Comparison of ENCODE assay signal across 9 cellular contexts in the genomic region with DNA sequence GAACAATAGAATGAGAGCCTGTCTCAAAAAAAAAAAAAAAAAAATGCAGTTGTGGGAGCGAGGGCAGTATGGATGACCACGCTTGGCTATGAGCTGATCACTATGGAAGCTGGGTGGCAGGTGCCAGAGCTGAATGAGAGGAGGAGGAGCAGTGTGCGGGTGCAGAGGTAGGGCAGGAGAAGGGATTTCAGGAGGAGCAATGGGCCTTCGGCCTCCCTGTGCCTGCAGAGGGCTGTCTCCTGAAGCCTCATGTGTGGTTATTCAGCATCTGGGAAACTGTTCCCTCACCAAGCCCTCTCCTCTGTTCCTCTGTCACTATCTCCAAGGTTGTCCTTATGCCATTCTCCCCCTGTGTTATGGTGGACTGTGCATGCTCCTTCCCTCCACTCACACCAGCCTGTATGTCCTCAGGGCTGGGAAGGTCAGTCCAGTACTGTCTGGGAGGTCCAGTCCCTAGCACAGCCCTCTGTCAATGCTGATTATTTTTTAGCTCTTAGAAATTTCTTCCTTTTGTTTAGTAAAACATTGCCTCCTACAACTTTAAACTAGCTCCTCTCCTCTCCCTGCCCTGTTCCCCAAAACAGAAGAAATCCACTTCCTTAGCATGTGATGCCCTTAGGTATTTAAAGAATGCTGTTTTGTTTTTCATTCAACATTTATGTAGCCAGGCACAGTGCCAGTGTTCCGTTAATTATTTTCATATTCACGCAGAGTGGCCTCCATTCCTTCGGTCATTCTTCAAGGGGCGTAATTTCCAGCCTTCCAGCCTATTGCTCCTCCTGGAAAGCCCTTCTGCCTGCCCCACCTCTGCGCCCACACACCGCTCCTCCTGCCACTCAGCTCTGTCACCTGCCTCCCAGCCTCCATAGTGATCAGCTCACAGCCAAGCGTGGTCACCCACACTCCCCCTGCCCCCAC. TPM values are rescaled to one million over a fixed set of nuclear protein-coding genes. Genes with fewer than 3 reads are reported as not detected.
DNase-seq lines count a peak whose midpoint lies in the region; ATAC-seq, FAIRE-seq and TF ChIP-seq lines count a peak whose summit lies in the region.
"Had no signal": no experiment of that assay in that cellular context is flagged by ENCODE, and none has a peak within 500 bp of the region (broad histone marks: within the 10 kb centered on the region; RNA-seq: fewer than 3 reads in every experiment).

No MANE protein-coding gene starts in this region.

- POLR2A ChIA-PET in Caco-2 (lab: Charles Lee) (interaction anchor here (0.6 to 1.0 kb wide), 4 partner anchors 26 to 185 kb away, joined by 3 to 5 read pairs (median 3); no protein-coding TSS in a partner anchor), RWPE1 (lab: Yijun Ruan, JAX; ENCODE audit: low non-redundant PET) (interaction anchor here (0.7 kb wide), 1 partner anchor 97 kb away, joined by 8 read pairs; no protein-coding TSS in a partner anchor)

- H3K27me3 Mint-ChIP-seq in Caco-2 (ENCODE audit: insufficient read depth, unreplicated experiment) = no peaks in the 10 kb centered on the region
- H3K27me3 Mint-ChIP-seq: IgD-negative memory B cell had no signal

- H3K4me3 Mint-ChIP-seq in Caco-2 (ENCODE audit: unreplicated experiment) = no peak overlapping the region
- H3K4me3 Mint-ChIP-seq: IgD-negative memory B cell had no signal

- H3K4me3 ChIP-seq in Caco-2 (ENCODE audit: low read depth, low read length) (no peak overlapping the region), pancreas (no peak overlapping the region)

- H3K27me3 ChIP-seq in Caco-2 (replicated peaks; ENCODE audit: control insufficient read depth, insufficient read depth, low read length) (no peaks in the 10 kb centered on the region), pancreas (no peaks in the 10 kb centered on the region)

- H3K36me3 Mint-ChIP-seq in Caco-2 (ENCODE audit: insufficient read depth, unreplicated experiment) = no peaks in the 10 kb centered on the region
- H3K36me3 Mint-ChIP-seq: IgD-negative memory B cell had no signal

- peaks cover 22% of the 10 kb centered on the region for H3K4me1 Mint-ChIP-seq in Caco-2 (ENCODE audit: low read depth, unreplicated experiment)
- H3K4me1 Mint-ChIP-seq: IgD-negative memory B cell had no signal

- TF ChIP-seq CTCF in Caco-2 (IDR thresholded peaks at IDR 0.05; ENCODE audit: insufficient read depth in 1 of 2, low read depth in 1 of 2, low read length in 1 of 2, severe bottlenecking in 1 of 2, unreplicated experiment in 1 of 2) = no peak
- no peak for TF ChIP-seq CTCF in RWPE1 (conservative IDR thresholded peaks at IDR 0.05; ENCODE audit: low read depth)
- TF ChIP-seq CTCF in pancreas (IDR thresholded peaks at IDR 0.05) = no peak

- FAIRE-seq in pancreas (lab: Jason Lieb, UNC) = no peak

- BruUV-seq in Caco-2 (replicated peaks; lab: Mats Ljungman, UMichigan) = no TSS peak

- H3K4me1 ChIP-seq in Caco-2 (peaks cover 20% of the 10 kb centered on the region), pancreas (no peaks in the 10 kb centered on the region)

- peak; percentile 74 to 91 (median 84) for ATAC-seq in pancreas
- no peak for ATAC-seq in HG03135 (IDR thresholded peaks at IDR 0.05; ENCODE audit: unreplicated experiment)
- ATAC-seq in HG02623 (IDR thresholded peaks at IDR 0.05; ENCODE audit: unreplicated experiment) = no peak

- H3K9me3 ChIP-seq in Caco-2 = no peaks in the 10 kb centered on the region
- H3K9me3 ChIP-seq in pancreas = no peaks in the 10 kb centered on the region

- H3K36me3 ChIP-seq in Caco-2 (ENCODE audit: control insufficient read depth, insufficient read depth, low read length) (no peaks in the 10 kb centered on the region), pancreas (no peaks in the 10 kb centered on the region)

- H3K27ac ChIP-seq in RWPE1 = peak overlapping the region; percentile 53
- H3K27ac ChIP-seq in pancreas = peak overlapping the region; percentile 26 to 62 (median 47)

- no peaks in the 10 kb centered on the region for H3K9me3 Mint-ChIP-seq in Caco-2 (ENCODE audit: unreplicated experiment)
- H3K9me3 Mint-ChIP-seq: IgD-negative memory B cell had no signal

- peak overlapping the region; percentile 77 for H3K27ac Mint-ChIP-seq in Caco-2 (ENCODE audit: unreplicated experiment)

- DNase-seq in Caco-2 (peak; percentile 29 to 37), RWPE1 (ENCODE audit: low spot score) (peak; percentile 53), fibroblast of peridontal ligament (ENCODE audit: extremely low read depth) (peak; percentile 86), pancreas (peak in 4 of 6 donors; percentile 24 to 62 (median 56)), NOMO-1 treated with dmso at 0.1 percent for 144 hours (lab: John Stamatoyannopoulos, UW; ENCODE audit: unreplicated experiment) (no peak), DMS79 treated with DMSO at 0.1 percent for 48 hours (lab: John Stamatoyannopoulos, UW) (no peak)

- intact Hi-C loops in Caco-2 (cut with micrococcal nuclease; ENCODE audit: unreplicated experiment) = no loop called here
- intact Hi-C loops in pancreas (cut with DNase I) = no loop called here

- CTCF ChIA-PET in Caco-2 (lab: Charles Lee) = interaction anchor here (0.6 to 3.6 kb wide), 8 partner anchors 22 to 727 kb away, joined by 3 to 26 read pairs (median 4); no protein-coding TSS in a partner anchor
- CTCF ChIA-PET in RWPE1 (lab: Yijun Ruan, JAX) = interaction anchor here (0.6 to 0.7 kb wide), 3 partner anchors 17 to 624 kb away, joined by 4 to 5 read pairs (median 5); no protein-coding TSS in a partner anchor

- 56 to 58% methylated on average over 11 of the region's 11 CpGs for WGBS in pancreas, 2 donors

RNA-seq across cellular contexts. Expression of a gene that starts 48.9 kb away (rescaled TPM):
- 7.9 and 9.1 TPM in 2 replicates for total RNA-seq in Caco-2 (2022)
- 1 to 10 TPM; 2.2 to 4.7 (median 2.7) TPM for total RNA-seq in pancreas
- polyA plus RNA-seq in pancreas = 10 to 100 TPM; 10.9 to 23.8 TPM

Comparison
In these comparisons a context has a peak if more than half of its experiments do, and no peak if none do; other contexts are left out.
1. DNase-seq: peak in Caco-2 (2 of 2), RWPE1 (single experiment), fibroblast of peridontal ligament (single experiment) and pancreas (4 of 6); none in NOMO-1 treated with dmso at 0.1 percent for 144 hours (single experiment) and DMS79 treated with DMSO at 0.1 percent for 48 hours (single experiment).
2. ATAC-seq: peak in pancreas (4 of 4); none in HG03135 (single experiment) and HG02623 (single experiment).